8 cellular contexts compared by ENCODE assay signal in genomic region chr11:614583-615452, GRCh38. TPM values are rescaled to one million over a fixed set of nuclear protein-coding genes. Genes with fewer than 3 reads are reported as not detected.
DNase-seq lines count a peak whose midpoint lies in the region; ATAC-seq and TF ChIP-seq lines count a peak whose summit lies in the region.

No MANE protein-coding gene starts in this region.

- in situ Hi-C loops in transverse colon (cut with MboI; ENCODE audit: low pct_ligation_motif_present in 1 of 4, low pct_unique_long_range_greater_than_20kb in 1 of 4, low sequenced_read_pairs in 3 of 4): no loop called here

- H3K4me3 ChIP-seq in KMS-11 (IDR thresholded peaks at IDR 0.05; ENCODE audit: insufficient read depth, low read depth, low read length): no peak overlapping the region
- H3K4me3 ChIP-seq in right lobe of liver: peak overlapping the region; percentile 63 to 73 (median 65)
- peak overlapping the region; percentile 51 to 82 (median 72) for H3K4me3 ChIP-seq in transverse colon

- CTCF ChIA-PET in MCF 10A (lab: Yijun Ruan, JAX): interaction anchor here (1.0 to 1.3 kb wide), 2 partner anchors 10 to 60 kb away, joined by 3 to 4 read pairs; no protein-coding TSS in a partner anchor

- TF ChIP-seq POLR2A in right lobe of liver (IDR thresholded peaks at IDR 0.05): no peak
- no peak for TF ChIP-seq POLR2A in transverse colon (IDR thresholded peaks at IDR 0.05)

- no peaks in the 10 kb centered on the region for H4K20me1 ChIP-seq in KMS-11 (ENCODE audit: insufficient read depth)

- H3K9ac ChIP-seq in KMS-11: peak overlapping the region; percentile 61; the same call in 1 of the 2 replicates

- peak overlapping the region; percentile 46 for H3K27ac Mint-ChIP-seq in MCF 10A (ENCODE audit: low read depth, unreplicated experiment)

- peak; percentile 9 to 43 (median 38) for ATAC-seq in right lobe of liver
- no peak for ATAC-seq in HG03139 (IDR thresholded peaks at IDR 0.05; ENCODE audit: unreplicated experiment)

- peaks cover 6% of the 10 kb centered on the region for H3K4me1 Mint-ChIP-seq in MCF 10A (ENCODE audit: insufficient read depth, unreplicated experiment)

- no TSS peak for BruUV-seq in MCF 10A (replicated peaks; lab: Mats Ljungman, UMichigan)

- H3K27ac ChIP-seq in KMS-11 (peak overlapping the region; percentile 72; the same call in 1 of the 2 replicates), right lobe of liver (peak overlapping the region; percentile 82 to 92 (median 85)), transverse colon (peak overlapping the region; percentile 92 to 99 (median 96))

- H3K27me3 Mint-ChIP-seq in MCF 10A (ENCODE audit: insufficient read depth, unreplicated experiment): no peaks in the 10 kb centered on the region

- peaks cover 16% of the 10 kb centered on the region for H3K4me1 ChIP-seq in KMS-11 (ENCODE audit: low read depth, poor library complexity, severe bottlenecking)
- H3K4me1 ChIP-seq in right lobe of liver: peaks cover 0 to 57% (median 27%) of the 10 kb centered on the region in 4 donors
- peaks cover 20 to 48% (median 37%) of the 10 kb centered on the region in 4 donors for H3K4me1 ChIP-seq in transverse colon

- no peaks in the 10 kb centered on the region for H3K9me3 ChIP-seq in right lobe of liver
- no peaks in the 10 kb centered on the region for H3K9me3 ChIP-seq in transverse colon

- no peaks in the 10 kb centered on the region for H3K79me2 ChIP-seq in KMS-11 (ENCODE audit: insufficient read depth, low read depth)

- 7% methylated on average over 11 of the region's 67 CpGs for WGBS in right lobe of liver (ENCODE audit: insufficient coverage, low coverage, low lambda C conversion rate, missing lambda C conversion rate)
- WGBS in transverse colon (ENCODE audit: low coverage in 1 of 2), 2 donors: 44% methylated on average over 54 of the region's 67 CpGs; no CpG with 5 or more reads in 1 of the 2 donors

- H3K36me3 Mint-ChIP-seq in MCF 10A (ENCODE audit: insufficient read depth, unreplicated experiment): peaks cover 42% of the 10 kb centered on the region

- peak; percentile 36 for DNase-seq in EL
- peak; percentile 64 for DNase-seq in MCF 10A (ENCODE audit: unreplicated experiment)
- peak; percentile 79 to 92 (median 90) for DNase-seq in right lobe of liver
- DNase-seq in transverse colon: peak; percentile 61
- no peak for DNase-seq in DMS 273 (lab: John Stamatoyannopoulos, UW; ENCODE audit: unreplicated experiment)
- no peak for DNase-seq in HUDEP-2 (lab: John Stamatoyannopoulos, UW; ENCODE audit: unreplicated experiment in 76 of 76)

- no peak overlapping the region for H2AFZ ChIP-seq in KMS-11 (ENCODE audit: low read depth)

- H3K4me3 Mint-ChIP-seq in MCF 10A (ENCODE audit: unreplicated experiment): peak overlapping the region; percentile 73

- no peaks in the 10 kb centered on the region for H3K9me3 Mint-ChIP-seq in MCF 10A (ENCODE audit: unreplicated experiment)

- no peak for TF ChIP-seq EP300 in transverse colon (IDR thresholded peaks at IDR 0.05; ENCODE audit: low read depth)

- peak overlapping the region; percentile 73 for H3K4me2 ChIP-seq in KMS-11

- TF ChIP-seq CTCF in KMS-11 (conservative IDR thresholded peaks at IDR 0.05; ENCODE audit: low read depth, low read length) (no peak), MCF 10A (IDR thresholded peaks at IDR 0.05; ENCODE audit: unreplicated experiment) (no peak), right lobe of liver (IDR thresholded peaks at IDR 0.05) (no peak), transverse colon (IDR thresholded peaks at IDR 0.05) (no peak)

- intact Hi-C loops in MCF 10A (cut with micrococcal nuclease) (loop anchor here (10.0 kb wide), 1 partner anchor 50 kb away; the partner anchor contains the start of genes LMNTD2 and RASSF7), right lobe of liver (cut with DNase I) (loop anchor here in 1 of 2 donors (5.0 kb wide), 1 partner anchor 58 kb away; no protein-coding TSS in a partner anchor), transverse colon (cut with DNase I; ENCODE audit: low total_unique reads) (no loop called here)

- H3K27me3 ChIP-seq in KMS-11 (ENCODE audit: insufficient read depth, low read depth) (no peaks in the 10 kb centered on the region), right lobe of liver (no peaks in the 10 kb centered on the region), transverse colon (no peaks in the 10 kb centered on the region)

- POLR2A ChIA-PET in MCF 10A (lab: Yijun Ruan, JAX): interaction anchor here (0.5 to 1.6 kb wide), 6 partner anchors 10 to 195 kb away, joined by 3 to 8 read pairs (median 4); partner anchors contain the start of genes PHRF1 and RPLP2

- H3K36me3 ChIP-seq in KMS-11 (ENCODE audit: insufficient read depth) (no peaks in the 10 kb centered on the region; the same call in 1 of the 2 replicates), right lobe of liver (peaks cover 0 to 32% (median 19%) of the 10 kb centered on the region in 4 donors), transverse colon (peaks cover 0 to 16% (median 8%) of the 10 kb centered on the region in 4 donors)

RNA-seq across cellular contexts. Expression of gene IRF7, which starts 0.9 kb away (rescaled TPM):
- total RNA-seq in MCF 10A (2022) (7.7 and 9.5 TPM in 2 replicates), right lobe of liver (10 to 100 TPM; 27.3 to 72.8 (median 47.7) TPM), transverse colon (100 to 1,000 TPM in 1 of 4 donors, 10 to 100 TPM in 3; 40.4 to 122 (median 49.9) TPM)

RNA-seq across cellular contexts. Expression of gene CDHR5, which starts 9.9 kb away (rescaled TPM):
- not detected in 2 replicates for total RNA-seq in MCF 10A (2022)
- total RNA-seq in right lobe of liver: 100 to 1,000 TPM in 2 of 6 experiments, 10 to 100 TPM in 4; 59.4 to 162 (median 80.7) TPM
- 1,000 to 10,000 TPM in 1 of 4 donors, 100 to 1,000 TPM in 3; 256 to 1,063 (median 597) TPM for total RNA-seq in transverse colon

RNA-seq across cellular contexts. Expression of gene SCT, which starts 12.2 kb away (rescaled TPM):
- total RNA-seq in MCF 10A (2022) (not detected in 2 replicates), right lobe of liver (not detected), transverse colon (not detected)

RNA-seq across cellular contexts. Expression of gene DRD4, which starts 22.3 kb away (rescaled TPM):
- total RNA-seq in MCF 10A (2022) (0.44 and 1.3 TPM in 2 replicates), right lobe of liver (under 1 TPM in 4 of 6 experiments, not detected in 2; 0.31 to 0.90 (median 0.41) TPM), transverse colon (not detected)

RNA-seq across cellular contexts. Expression of gene PHRF1, which starts 38.5 kb away (rescaled TPM):
- total RNA-seq in MCF 10A (2022): 29.9 and 31.8 TPM in 2 replicates
- 10 to 100 TPM; 15.4 to 21.9 (median 20.3) TPM for total RNA-seq in right lobe of liver
- 10 to 100 TPM; 28.4 to 60.6 (median 43.2) TPM for total RNA-seq in transverse colon

Comparison
In these comparisons a context has a peak if more than half of its experiments do, and no peak if none do; other contexts are left out.
1. DNase-seq: peak in EL (single experiment), MCF 10A (single experiment), right lobe of liver (3 of 3) and transverse colon (single experiment); none in DMS 273 (single experiment) and HUDEP-2 (0 of 76).
2. RNA of gene CDHR5, which starts 9.9 kb away (total RNA-seq): 256 to 1,063 TPM in transverse colon and 59.4 to 162 TPM in right lobe of liver; not detected in MCF 10A; every median in the first group is over 10 times any median in the second.
3. Peak in every context shown above with its lines, with median percentiles within 50 percentile points of each other: H3K27ac ChIP-seq.